In the genomic region with DNA sequence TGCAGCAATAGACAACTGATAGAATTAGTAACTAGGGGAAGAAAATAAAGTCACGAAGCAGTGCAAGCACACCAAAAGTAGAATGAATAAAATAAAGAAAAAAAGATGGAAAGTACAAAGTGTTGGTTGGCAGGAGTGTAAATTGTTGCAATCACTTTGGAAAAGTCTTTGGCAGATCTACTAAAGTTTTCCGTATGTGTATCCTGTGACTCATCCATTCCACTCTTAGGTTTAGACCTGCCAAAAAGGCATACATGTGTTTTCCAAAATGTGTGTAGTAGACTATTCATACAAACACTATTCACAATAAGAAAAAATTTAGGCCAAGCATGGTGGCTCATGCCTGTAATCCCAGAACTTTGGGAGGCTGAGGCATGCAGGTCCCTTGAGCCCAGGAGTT, we compare ENCODE assay signal across 20 cellular contexts.
A peak's percentile ranks its signal among the peaks of the same experiment; 100 is the strongest.
DNase-seq lines count a peak whose midpoint lies in the region; ATAC-seq and TF ChIP-seq lines count a peak whose summit lies in the region.
"Had no signal": no experiment of that assay in that cellular context is flagged by ENCODE, and none has a peak within 500 bp of the region (broad histone marks: within the 10 kb centered on the region; RNA-seq: fewer than 3 reads in every experiment).

No MANE protein-coding gene starts in this region.

- H3K27me3 Mint-ChIP-seq in stimulated activated naive B cell treated with anti-CD40 and anti-IgM and Interleukin-4, amounts not matched to agents 10 μg/mL and 1 μg/mL and 100 μg/mL, for 72 hours = no peaks in the 10 kb centered on the region
- H3K27me3 Mint-ChIP-seq: activated CD4-positive, alpha-beta T cell treated with anti-CD3 and anti-CD28 coated beads, Interleukin-2, amount 10 ng/mL, durations not matched to agents 24 days and 14 days; CD4-positive, alpha-beta T cell had no signal

- TF ChIP-seq POLR2A in gastroesophageal sphincter (IDR thresholded peaks at IDR 0.05) = no peak

- no peaks in the 10 kb centered on the region for H3K27me3 ChIP-seq in gastroesophageal sphincter
- H3K27me3 ChIP-seq: pancreas had no signal

- H3K9me3 ChIP-seq in gastroesophageal sphincter = peaks cover 0 to 19% (median 0%) of the 10 kb centered on the region in 3 donors
- H3K9me3 ChIP-seq: pancreas had no signal

- TF ChIP-seq EP300 in gastroesophageal sphincter (IDR thresholded peaks at IDR 0.05) = no peak

- H3K4me1 Mint-ChIP-seq in stimulated activated naive B cell treated with anti-CD40 and anti-IgM and Interleukin-4, amounts not matched to agents 10 μg/mL and 1 μg/mL and 100 μg/mL, for 72 hours = no peaks in the 10 kb centered on the region
- H3K4me1 Mint-ChIP-seq: activated CD4-positive, alpha-beta T cell treated with anti-CD3 and anti-CD28 coated beads, Interleukin-2, amount 10 ng/mL, durations not matched to agents 24 days and 14 days had no signal

- 24 to 33% methylated on average over 2 of the region's 2 CpGs for WGBS in gastroesophageal sphincter (ENCODE audit: low coverage in 1 of 2), 2 donors

- TF ChIP-seq CTCF in AG10803 (conservative IDR thresholded peaks at IDR 0.05; ENCODE audit: low read length) = no peak
- TF ChIP-seq CTCF in cardiac fibroblast (IDR thresholded peaks at IDR 0.05; ENCODE audit: low read depth, low read length) = no peak
- TF ChIP-seq CTCF in gastroesophageal sphincter (IDR thresholded peaks at IDR 0.05) = no peak

- no peak overlapping the region for H3K27ac Mint-ChIP-seq in stimulated activated naive B cell treated with anti-CD40 and anti-IgM and Interleukin-4, amounts not matched to agents 10 μg/mL and 1 μg/mL and 100 μg/mL, for 72 hours
- H3K27ac Mint-ChIP-seq: activated CD4-positive, alpha-beta T cell treated with anti-CD3 and anti-CD28 coated beads, Interleukin-2, amount 10 ng/mL, durations not matched to agents 24 days and 14 days; CD4-positive, alpha-beta T cell had no signal

- no peak overlapping the region for H3K4me3 Mint-ChIP-seq in stimulated activated naive B cell treated with anti-CD40 and anti-IgM and Interleukin-4, amounts not matched to agents 10 μg/mL and 1 μg/mL and 100 μg/mL, for 72 hours
- H3K4me3 Mint-ChIP-seq: activated CD4-positive, alpha-beta T cell treated with anti-CD3 and anti-CD28 coated beads, Interleukin-2, amount 10 ng/mL, durations not matched to agents 24 days and 14 days; CD4-positive, alpha-beta T cell had no signal

- ATAC-seq in gastroesophageal sphincter = peak; percentile 71
- no peak for ATAC-seq in stimulated activated naive B cell treated with anti-CD40 and anti-IgM and Interleukin-4, amounts not matched to agents 10 μg/mL and 1 μg/mL and 100 μg/mL, for 72 hours (replicated peaks)
- no peak for ATAC-seq in HG03354 (IDR thresholded peaks at IDR 0.05; ENCODE audit: poor library complexity, severe bottlenecking, unreplicated experiment)
- ATAC-seq: A549 had no signal

- H3K4me3 ChIP-seq in AG10803 (ENCODE audit: low read length) (no peak overlapping the region), cardiac fibroblast (replicated peaks in 1 of 2; ENCODE audit: low read depth in 2 of 2, low read length in 2 of 2) (no peak overlapping the region), gastroesophageal sphincter (no peak overlapping the region)
- H3K4me3 ChIP-seq: A549, pancreas had no signal

- H3K36me3 Mint-ChIP-seq in stimulated activated naive B cell treated with anti-CD40 and anti-IgM and Interleukin-4, amounts not matched to agents 10 μg/mL and 1 μg/mL and 100 μg/mL, for 72 hours = no peaks in the 10 kb centered on the region

- no peaks in the 10 kb centered on the region for H3K36me3 ChIP-seq in gastroesophageal sphincter
- H3K36me3 ChIP-seq: pancreas had no signal

- no peak overlapping the region for H3K27ac ChIP-seq in gastroesophageal sphincter
- H3K27ac ChIP-seq: A549, pancreas had no signal

- H3K9me3 Mint-ChIP-seq in stimulated activated naive B cell treated with anti-CD40 and anti-IgM and Interleukin-4, amounts not matched to agents 10 μg/mL and 1 μg/mL and 100 μg/mL, for 72 hours = peaks cover 4 to 13% of the 10 kb centered on the region in 2 donors
- H3K9me3 Mint-ChIP-seq: activated CD4-positive, alpha-beta T cell treated with anti-CD3 and anti-CD28 coated beads, Interleukin-2, amount 10 ng/mL, durations not matched to agents 24 days and 14 days had no signal

- no peaks in the 10 kb centered on the region for H3K4me1 ChIP-seq in gastroesophageal sphincter
- H3K4me1 ChIP-seq: A549, pancreas had no signal

- peak; percentile 0 for DNase-seq in AG10803 (ENCODE audit: low read depth)
- peak; percentile 77 for DNase-seq in NCI-H446 treated with DMSO at 0.1 percent for 48 hours (lab: John Stamatoyannopoulos, UW)
- DNase-seq in cardiac fibroblast (ENCODE audit: low read depth in 2 of 2) = peak; percentile 13 to 37
- DNase-seq in activated CD4-positive, alpha-beta T cell treated with anti-CD3 and anti-CD28 coated beads for 4 hours = no peak
- DNase-seq in stimulated activated naive B cell treated with anti-CD40 and anti-IgM and Interleukin-4, amounts not matched to agents 10 μg/mL and 1 μg/mL and 100 μg/mL, for 72 hours = no peak
- DNase-seq in germinal center (ENCODE audit: low spot score) = no peak
- DNase-seq: activated CD4-positive, alpha-beta T cell treated with anti-CD3 and anti-CD28 coated beads, Interleukin-2, amount 10 ng/mL, durations not matched to agents 24 days and 14 days; activated naive CD4-positive, alpha-beta T cell treated with anti-CD3 and anti-CD28 coated beads, Interleukin-2, amount 50 U/mL, for 16 hours; CD4-positive, alpha-beta T cell; central memory CD4-positive, alpha-beta T cell; hypothalamus; MV-4-11; NCI-H2107; NCI-H82; pancreas; stimulated activated naive CD4-positive, alpha-beta T cell; T-helper 2 cell had no signal

Comparison
In these comparisons a context has a peak if more than half of its experiments do, and no peak if none do; other contexts are left out.
1. DNase-seq: peak in AG10803 (single experiment), NCI-H446 treated with DMSO at 0.1 percent for 48 hours (single experiment) and cardiac fibroblast (2 of 2); none in activated CD4-positive, alpha-beta T cell treated with anti-CD3 and anti-CD28 coated beads for 4 hours (0 of 2), stimulated activated naive B cell treated with anti-CD40 and anti-IgM and Interleukin-4, amounts not matched to agents 10 μg/mL and 1 μg/mL and 100 μg/mL, for 72 hours (single experiment) and germinal center (single experiment).